Comparison of ENCODE assay signal across 12 cellular contexts in the genomic region with DNA sequence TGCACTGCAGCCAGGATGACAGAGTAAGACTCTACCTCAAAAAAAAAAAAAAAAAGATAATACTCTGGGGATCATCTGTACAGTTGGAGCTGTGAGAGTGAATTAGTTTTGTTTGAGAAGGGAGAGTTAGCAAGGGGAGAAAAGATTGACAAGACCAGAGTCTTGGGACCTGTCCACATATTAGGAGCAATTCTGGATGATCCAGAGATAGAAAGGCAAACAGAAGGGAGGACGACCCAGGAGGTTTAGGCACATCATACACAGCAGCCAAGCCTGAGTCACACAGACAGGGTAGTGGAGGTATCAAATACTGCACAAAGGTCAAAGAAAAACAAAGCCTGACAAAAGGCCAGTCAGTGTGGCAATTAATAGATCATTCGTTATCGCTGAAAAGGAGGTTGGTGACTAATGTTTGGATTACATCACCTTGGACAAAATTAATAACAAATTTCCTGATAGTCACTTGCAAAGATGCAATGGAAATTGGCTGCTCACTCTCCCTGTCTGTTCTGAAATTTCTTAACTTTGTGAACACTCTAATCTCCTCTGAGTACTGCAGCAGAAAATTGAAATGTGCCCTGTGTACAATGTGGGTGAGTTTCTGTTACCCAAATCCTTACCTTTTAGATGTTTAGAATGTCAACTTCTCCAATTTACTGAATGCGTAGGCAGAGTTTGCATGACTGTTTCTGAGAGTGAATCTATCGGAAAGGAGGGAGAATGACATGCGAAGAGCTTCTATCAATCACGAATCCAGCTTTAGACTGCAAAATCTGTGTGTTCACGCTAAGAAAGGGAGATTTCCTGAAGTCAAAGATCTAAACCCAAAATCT.
DNase-seq lines count a peak whose midpoint lies in the region; ATAC-seq, FAIRE-seq and TF ChIP-seq lines count a peak whose summit lies in the region.
"Had no signal": no experiment of that assay in that cellular context is flagged by ENCODE, and none has a peak within 500 bp of the region (broad histone marks: within the 10 kb centered on the region; RNA-seq: fewer than 3 reads in every experiment).

No MANE protein-coding gene starts in this region.

- peak; percentile 76 for ATAC-seq in Right ventricle myocardium superior (ENCODE audit: poor library complexity)
- ATAC-seq in left lobe of liver, result peak; percentile 80
- no peak for ATAC-seq in GM21717 (IDR thresholded peaks at IDR 0.05; ENCODE audit: unreplicated experiment)
- ATAC-seq in GM18873 (IDR thresholded peaks at IDR 0.05; ENCODE audit: low FRiP score, unreplicated experiment), result no peak

- FAIRE-seq in astrocyte (lab: Jason Lieb, UNC), result peak; percentile 39
- no peak for FAIRE-seq in urothelium cell line (lab: Jason Lieb, UNC)

- H3K9me3 ChIP-seq in left ventricle myocardium inferior (replicated peaks) (no peaks in the 10 kb centered on the region), astrocyte (ENCODE audit: insufficient read depth, low read depth, low read length) (no peaks in the 10 kb centered on the region)
- H3K9me3 ChIP-seq: thyroid gland had no signal

- H3K27ac ChIP-seq in left ventricle myocardium inferior (replicated peaks) (no peak overlapping the region), astrocyte (ENCODE audit: low read depth, low read length) (peak overlapping the region; percentile 51)
- H3K27ac ChIP-seq: thyroid gland had no signal

- H3K9me3 Mint-ChIP-seq in astrocyte (ENCODE audit: unreplicated experiment), result no peaks in the 10 kb centered on the region

- H3K27me3 ChIP-seq in left ventricle myocardium inferior (ENCODE audit: low read depth) (no peaks in the 10 kb centered on the region), astrocyte (ENCODE audit: insufficient read depth, low read length) (no peaks in the 10 kb centered on the region)
- H3K27me3 ChIP-seq: thyroid gland had no signal

- H3K4me1 ChIP-seq in left ventricle myocardium inferior (peaks cover 40% of the 10 kb centered on the region), astrocyte (ENCODE audit: insufficient read depth, low read length) (peaks cover 14% of the 10 kb centered on the region)

- no peaks in the 10 kb centered on the region for H3K36me3 Mint-ChIP-seq in astrocyte (ENCODE audit: low read depth, unreplicated experiment)
- H3K36me3 Mint-ChIP-seq: CD14-positive monocyte had no signal

- no peak overlapping the region for H2AFZ ChIP-seq in astrocyte (ENCODE audit: low read depth, low read length)

- intact Hi-C loops in Right ventricle myocardium superior (cut with DNase I) (no loop called here), left ventricle myocardium inferior (cut with micrococcal nuclease) (no loop called here)

- H3K79me2 ChIP-seq in astrocyte (ENCODE audit: insufficient read depth, low read length), result no peaks in the 10 kb centered on the region

- H3K27me3 Mint-ChIP-seq in astrocyte (ENCODE audit: low read depth, unreplicated experiment), result no peaks in the 10 kb centered on the region

- H3K4me3 ChIP-seq in left ventricle myocardium inferior (no peak overlapping the region), astrocyte (ENCODE audit: insufficient read depth, low read depth, low read length) (no peak overlapping the region)
- H3K4me3 ChIP-seq: thyroid gland had no signal

- no peaks in the 10 kb centered on the region for H3K36me3 ChIP-seq in left ventricle myocardium inferior
- H3K36me3 ChIP-seq in astrocyte (ENCODE audit: insufficient read depth, low read length), result no peaks in the 10 kb centered on the region
- H3K36me3 ChIP-seq: thyroid gland had no signal

- no peak overlapping the region for H3K27ac Mint-ChIP-seq in astrocyte (ENCODE audit: unreplicated experiment)
- H3K27ac Mint-ChIP-seq: CD14-positive monocyte had no signal

- DNase-seq in Right ventricle myocardium superior (no peak), left ventricle myocardium inferior (no peak), astrocyte (ENCODE audit: low read depth) (peak; percentile 92), left lobe of liver (ENCODE audit: low spot score) (peak; percentile 82), urothelium cell line (ENCODE audit: low spot score) (peak; percentile 52), anterior cingulate cortex (lab: John Stamatoyannopoulos, UW) (no peak)
- DNase-seq: NCI-H187 treated with DMSO at 0.1 percent for 48 hours, SHP77 treated with DMSO at 0.1 percent for 48 hours, thyroid gland had no signal

- peak overlapping the region; percentile 4 for H3K4me2 ChIP-seq in astrocyte (ENCODE audit: low read length)

- H3K4me1 Mint-ChIP-seq in astrocyte (ENCODE audit: low read depth, unreplicated experiment), result peaks cover 5% of the 10 kb centered on the region
- H3K4me1 Mint-ChIP-seq: CD14-positive monocyte had no signal

- TF ChIP-seq CTCF in left ventricle myocardium inferior (IDR thresholded peaks at IDR 0.05; ENCODE audit: borderline replicate concordance) (no peak), astrocyte (IDR thresholded peaks at IDR 0.05; ENCODE audit: insufficient read depth, low read depth, low read length) (no peak)

- H3K4me3 Mint-ChIP-seq in astrocyte (ENCODE audit: unreplicated experiment), result no peak overlapping the region
- H3K4me3 Mint-ChIP-seq: CD14-positive monocyte had no signal

- H3K9ac ChIP-seq in astrocyte (ENCODE audit: low read length), result no peak overlapping the region

- no peaks in the 10 kb centered on the region for H4K20me1 ChIP-seq in astrocyte (ENCODE audit: insufficient read depth, low read length)

Comparison
In these comparisons a context has a peak if more than half of its experiments do, and no peak if none do; other contexts are left out.
1. ATAC-seq: peak in Right ventricle myocardium superior (single experiment) and left lobe of liver (single experiment); none in GM21717 (single experiment) and GM18873 (single experiment).
2. DNase-seq: peak in astrocyte (single experiment), left lobe of liver (single experiment) and urothelium cell line (single experiment); none in Right ventricle myocardium superior (single experiment), left ventricle myocardium inferior (single experiment) and anterior cingulate cortex (0 of 58).